ENCODE assay signal across 20 cellular contexts in the genomic region with DNA sequence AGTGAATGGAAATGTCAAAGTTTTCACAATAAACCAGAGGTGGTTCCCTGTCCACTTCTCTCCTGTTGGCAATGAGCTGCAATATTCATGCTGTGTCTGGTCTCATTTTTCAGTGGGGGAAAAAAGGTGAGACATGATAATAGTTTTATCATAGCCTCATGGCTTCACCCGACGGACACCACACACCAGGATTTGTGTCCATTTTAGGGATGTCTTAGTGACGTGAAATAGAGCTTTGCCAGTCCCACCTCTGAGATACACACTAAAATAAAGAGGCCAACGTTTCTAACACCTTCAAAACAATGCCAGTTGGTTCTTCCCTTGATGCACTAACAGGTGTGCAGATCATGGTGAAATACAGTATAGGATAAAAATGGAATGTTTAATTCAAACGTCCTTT.
A peak's percentile ranks its signal among the peaks of the same experiment; 100 is the strongest.
DNase-seq lines count a peak whose midpoint lies in the region; TF ChIP-seq lines count a peak whose summit lies in the region.
"Had no signal": no experiment of that assay in that cellular context is flagged by ENCODE, and none has a peak within 500 bp of the region (broad histone marks: within the 10 kb centered on the region; RNA-seq: fewer than 3 reads in every experiment).

No MANE protein-coding gene starts in this region.

- H3K9me3 Mint-ChIP-seq in activated naive CD4-positive, alpha-beta T cell treated with anti-CD3 and anti-CD28 coated beads, Interleukin-2, amount 10 ng/mL, durations not matched to agents 7 days and 5 days: peaks cover 1% of the 10 kb centered on the region
- H3K9me3 Mint-ChIP-seq: HFFc6 had no signal

- H3K36me3 Mint-ChIP-seq in activated naive CD4-positive, alpha-beta T cell treated with anti-CD3 and anti-CD28 coated beads, Interleukin-2, amount 10 ng/mL, durations not matched to agents 7 days and 5 days: no peaks in the 10 kb centered on the region

- no peak overlapping the region for H3K9ac ChIP-seq in smooth muscle cell (ENCODE audit: low read depth)

- H3K27me3 Mint-ChIP-seq in activated naive CD4-positive, alpha-beta T cell treated with anti-CD3 and anti-CD28 coated beads, Interleukin-2, amount 10 ng/mL, durations not matched to agents 7 days and 5 days: no peaks in the 10 kb centered on the region

- no peaks in the 10 kb centered on the region for H3K36me3 ChIP-seq in KOPT-K1 (ENCODE audit: insufficient read depth, low read length)
- no peaks in the 10 kb centered on the region for H3K36me3 ChIP-seq in smooth muscle cell (ENCODE audit: low read depth)
- H3K36me3 ChIP-seq: Peyer's patch had no signal

- no peak overlapping the region for H3K4me3 ChIP-seq in smooth muscle cell
- H3K4me3 ChIP-seq: Peyer's patch had no signal

- DNase-seq in activated naive CD4-positive, alpha-beta T cell treated with anti-CD3 and anti-CD28 coated beads, Interleukin-2, amount 10 ng/mL, durations not matched to agents 7 days and 5 days: no peak
- no peak for DNase-seq in activated naive CD4-positive, alpha-beta T cell (lab: John Stamatoyannopoulos, UW)
- DNase-seq in caudate nucleus (lab: John Stamatoyannopoulos, UW) (no peak), smooth muscle cell (lab: John Stamatoyannopoulos, UW; ENCODE audit: unreplicated experiment) (no peak), CD1c-positive myeloid dendritic cell (ENCODE audit: extremely low spot score) (no peak), GOT3 (lab: John Stamatoyannopoulos, UW) (no peak)
- no peak for DNase-seq in activated T-cell treated with anti-CD3 and anti-CD28 coated beads, Interleukin-2, amount 50 U/mL, for 48 hours
- DNase-seq: DND-41, GDM1, HFFc6, KBM-7, NCI-H1092 treated with DMSO at 0.1 percent for 48 hours, NCI-H187, NCI-H2171, NCI-H774, Peyer's patch, Right ventricle myocardium superior had no signal

- no peaks in the 10 kb centered on the region for H3K79me2 ChIP-seq in smooth muscle cell (ENCODE audit: low read depth)

- no peak overlapping the region for H3K4me3 Mint-ChIP-seq in activated naive CD4-positive, alpha-beta T cell treated with anti-CD3 and anti-CD28 coated beads, Interleukin-2, amount 10 ng/mL, durations not matched to agents 7 days and 5 days

- H3K4me1 Mint-ChIP-seq in activated naive CD4-positive, alpha-beta T cell treated with anti-CD3 and anti-CD28 coated beads, Interleukin-2, amount 10 ng/mL, durations not matched to agents 7 days and 5 days: peaks cover 27% of the 10 kb centered on the region

- H3F3A ChIP-seq in smooth muscle cell (ENCODE audit: low read depth): peaks cover 3% of the 10 kb centered on the region

- H3K27me3 ChIP-seq in smooth muscle cell (ENCODE audit: low read depth): no peaks in the 10 kb centered on the region
- H3K27me3 ChIP-seq: Peyer's patch had no signal

- peaks cover 25% of the 10 kb centered on the region for H3K9me3 ChIP-seq in KOPT-K1 (ENCODE audit: insufficient read depth, low read length, poor library complexity, severe bottlenecking)
- peaks cover 8% of the 10 kb centered on the region for H3K9me3 ChIP-seq in smooth muscle cell (replicated peaks; ENCODE audit: low read depth)
- H3K9me3 ChIP-seq: Peyer's patch had no signal

- H4K20me1 ChIP-seq in smooth muscle cell (ENCODE audit: low read depth): no peaks in the 10 kb centered on the region

- peak overlapping the region; percentile 49 for H3K27ac Mint-ChIP-seq in activated naive CD4-positive, alpha-beta T cell treated with anti-CD3 and anti-CD28 coated beads, Interleukin-2, amount 10 ng/mL, durations not matched to agents 7 days and 5 days

- TF ChIP-seq CTCF in smooth muscle cell (IDR thresholded peaks at IDR 0.05; ENCODE audit: borderline replicate concordance, insufficient read depth, poor library complexity, severe bottlenecking): no peak

- H2AFZ ChIP-seq in smooth muscle cell (ENCODE audit: low read depth): peak overlapping the region; percentile 21

- CTCF ChIA-PET in activated naive CD4-positive, alpha-beta T cell treated with anti-CD3 and anti-CD28 coated beads, Interleukin-2, amount 10 ng/mL, durations not matched to agents 7 days and 5 days (lab: Charles Lee): interaction anchor here (0.6 kb wide), 1 partner anchor 144 kb away, joined by 3 read pairs; no protein-coding TSS in a partner anchor

- peak overlapping the region; percentile 93 for H3K27ac ChIP-seq in KOPT-K1 (ENCODE audit: low read depth, low read length, poor library complexity, severe bottlenecking)
- peak overlapping the region; percentile 93 for H3K27ac ChIP-seq in caudate nucleus (ENCODE audit: low read depth, low read length)
- peak overlapping the region; percentile 84 for H3K27ac ChIP-seq in smooth muscle cell (ENCODE audit: low read depth)
- H3K27ac ChIP-seq: C4-2B, HL-60, Peyer's patch had no signal

- WGBS in smooth muscle cell (ENCODE audit: low lambda C conversion rate): 84% methylated on average over 5 of the region's 5 CpGs

- H3K4me1 ChIP-seq in smooth muscle cell (ENCODE audit: low read depth): peaks cover 28% of the 10 kb centered on the region
- H3K4me1 ChIP-seq: Peyer's patch had no signal

- H3K4me2 ChIP-seq in smooth muscle cell: peak overlapping the region; percentile 47
